In the genomic region with DNA sequence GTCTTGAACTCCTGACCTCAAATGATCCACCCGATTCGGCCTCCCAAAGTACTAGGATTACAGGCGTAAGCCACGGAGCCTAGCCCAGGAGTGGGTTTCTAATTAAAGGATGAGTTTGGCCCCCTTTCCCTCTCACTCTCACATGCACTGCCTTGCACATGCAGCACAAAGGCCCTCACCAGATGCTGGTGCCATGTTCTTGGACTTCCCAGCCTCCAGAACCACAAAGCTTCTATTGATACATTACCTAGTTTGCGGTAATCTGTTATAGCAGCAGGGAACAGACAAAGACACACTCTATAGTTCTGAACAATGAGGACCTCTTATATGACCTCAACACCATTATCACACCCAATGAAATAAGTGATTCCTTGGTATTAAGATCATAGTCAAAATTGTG, we compare ENCODE assay signal across 9 cellular contexts. TPM values are rescaled to one million over a fixed set of nuclear protein-coding genes. Genes with fewer than 3 reads are reported as not detected.
"Had no signal": no experiment of that assay in that cellular context is flagged by ENCODE, and none has a peak within 500 bp of the region (broad histone marks: within the 10 kb centered on the region; RNA-seq: fewer than 3 reads in every experiment).

No MANE protein-coding gene starts in this region.

- DNase-seq: GDM1, GF-D8 had no signal

- ATAC-seq: GM12878 had no signal

- FAIRE-seq: G401.6, GM12878, GM12891, GM12892, GM18507, GM19239 had no signal

- H3K4me3 ChIP-seq: GM12878 had no signal

RNA-seq across cellular contexts. Expression of a gene that starts 17.9 kb away (rescaled TPM):
- total RNA-seq: G401 had no signal

RNA-seq across cellular contexts. Expression of a gene that starts 52.9 kb away (rescaled TPM):
- total RNA-seq: G401, GM12878 had no signal
- polyA plus RNA-seq: GM12878 had no signal
